In genomic region chr4:78578674-78579430, GRCh38 we compare ENCODE assay signal across 18 cellular contexts.
"Had no signal": no experiment of that assay in that cellular context is flagged by ENCODE, and none has a peak within 500 bp of the region (broad histone marks: within the 10 kb centered on the region; RNA-seq: fewer than 3 reads in every experiment).

No MANE protein-coding gene starts in this region.

- ATAC-seq: effector memory CD8-positive, alpha-beta T cell; left lobe of liver; natural killer cell; pancreas; sciatic nerve; stimulated activated effector memory CD8-positive, alpha-beta T cell treated with anti-CD3 and anti-CD28 coated beads, Interleukin-12 subunit alpha, Interleukin-12 subunit beta, amount 100 ng/mL, for 72 hours had no signal

- H3K27ac Mint-ChIP-seq: effector memory CD8-positive, alpha-beta T cell; memory B cell; natural killer cell; stimulated activated effector memory CD8-positive, alpha-beta T cell treated with anti-CD3 and anti-CD28 coated beads, Interleukin-12 subunit alpha, Interleukin-12 subunit beta, amount 100 ng/mL, for 72 hours had no signal

- H3K4me3 Mint-ChIP-seq: effector memory CD8-positive, alpha-beta T cell; memory B cell; natural killer cell; stimulated activated effector memory CD8-positive, alpha-beta T cell treated with anti-CD3 and anti-CD28 coated beads, Interleukin-12 subunit alpha, Interleukin-12 subunit beta, amount 100 ng/mL, for 72 hours had no signal

- DNase-seq: cortex of kidney; effector memory CD8-positive, alpha-beta T cell; erythroblast; esophagus squamous epithelium; foreskin melanocyte; glutamatergic neuron; natural killer cell; pancreas; stimulated activated CD4-positive, alpha-beta T cell treated with anti-CD3 and anti-CD28 coated beads, Interleukin-2, amount 100 ng/mL, for 24 hours; stimulated activated CD4-positive, alpha-beta T cell treated with anti-CD3 and anti-CD28 coated beads, Interleukin-4, amount 100 ng/mL, for 24 hours; stimulated activated naive CD4-positive, alpha-beta T cell treated with Interleukin-2 at 50 U/mL for 16 hours; stomach; thyroid gland; trophoblast cell had no signal

- H3K4me1 Mint-ChIP-seq: memory B cell; natural killer cell; stimulated activated effector memory CD8-positive, alpha-beta T cell treated with anti-CD3 and anti-CD28 coated beads, Interleukin-12 subunit alpha, Interleukin-12 subunit beta, amount 100 ng/mL, for 72 hours had no signal

- H3K36me3 Mint-ChIP-seq: natural killer cell; stimulated activated effector memory CD8-positive, alpha-beta T cell treated with anti-CD3 and anti-CD28 coated beads, Interleukin-12 subunit alpha, Interleukin-12 subunit beta, amount 100 ng/mL, for 72 hours had no signal

- H3K9me3 Mint-ChIP-seq: effector memory CD8-positive, alpha-beta T cell; natural killer cell; stimulated activated effector memory CD8-positive, alpha-beta T cell treated with anti-CD3 and anti-CD28 coated beads, Interleukin-12 subunit alpha, Interleukin-12 subunit beta, amount 100 ng/mL, for 72 hours had no signal
